ENCODE assay signal across 12 cellular contexts in genomic region chr3:23341147-23341838, GRCh38.
DNase-seq lines count a peak whose midpoint lies in the region; ATAC-seq and TF ChIP-seq lines count a peak whose summit lies in the region.
"Had no signal": no experiment of that assay in that cellular context is flagged by ENCODE, and none has a peak within 500 bp of the region (broad histone marks: within the 10 kb centered on the region; RNA-seq: fewer than 3 reads in every experiment).

No MANE protein-coding gene starts in this region.

- H3K36me3 Mint-ChIP-seq in activated T-cell treated with anti-CD3 and anti-CD28 coated beads, Interleukin-2, amount 50 U/mL, for 4 hours (ENCODE audit: insufficient read depth) = no peaks in the 10 kb centered on the region
- H3K36me3 Mint-ChIP-seq in endothelial cell (ENCODE audit: low read depth, unreplicated experiment) = no peaks in the 10 kb centered on the region

- no peak overlapping the region for H3K9ac ChIP-seq in GM23248

- peaks cover 6% of the 10 kb centered on the region; the same call in 1 of the 2 replicates for H4K20me1 ChIP-seq in GM23248 (ENCODE audit: insufficient read depth)

- no peaks in the 10 kb centered on the region for H3K27me3 Mint-ChIP-seq in activated T-cell treated with anti-CD3 and anti-CD28 coated beads, Interleukin-2, amount 50 U/mL, for 4 hours (ENCODE audit: low read depth)
- no peaks in the 10 kb centered on the region for H3K27me3 Mint-ChIP-seq in endothelial cell (ENCODE audit: unreplicated experiment)

- no peak overlapping the region for H3K27ac Mint-ChIP-seq in endothelial cell (ENCODE audit: unreplicated experiment)

- no peak overlapping the region for H3K4me3 Mint-ChIP-seq in activated T-cell treated with anti-CD3 and anti-CD28 coated beads, Interleukin-2, amount 50 U/mL, for 4 hours
- H3K4me3 Mint-ChIP-seq in endothelial cell (ENCODE audit: unreplicated experiment) = no peak overlapping the region

- H3K9me3 ChIP-seq in GM23248 (ENCODE audit: low read depth) = no peaks in the 10 kb centered on the region
- H3K9me3 ChIP-seq: Peyer's patch had no signal

- H3K9me2 ChIP-seq in GM23248 (ENCODE audit: insufficient read depth) = no peaks in the 10 kb centered on the region

- no peaks in the 10 kb centered on the region for H3K4me1 ChIP-seq in GM23248 (ENCODE audit: insufficient read depth)
- H3K4me1 ChIP-seq: Peyer's patch had no signal

- H3K27ac ChIP-seq in GM23248 = no peak overlapping the region
- H3K27ac ChIP-seq: Peyer's patch had no signal

- no peak for TF ChIP-seq CTCF in GM20000 (IDR thresholded peaks at IDR 0.05; ENCODE audit: extremely low read depth, missing control alignments)
- no peak for TF ChIP-seq CTCF in endothelial cell (IDR thresholded peaks at IDR 0.05; ENCODE audit: unreplicated experiment)

- WGBS in GM23248 (ENCODE audit: low coverage in 1 of 2, low lambda C conversion rate in 2 of 2, missing lambda C conversion rate in 2 of 2), 2 experiments = 25 to 40% methylated on average over 1 of the region's 1 CpG

- H2AFZ ChIP-seq in GM23248 = no peak overlapping the region

- ATAC-seq in GM18499 (IDR thresholded peaks at IDR 0.05; ENCODE audit: insufficient read depth, unreplicated experiment) = peak; percentile 64
- peak; percentile 62 for ATAC-seq in HG03064 (IDR thresholded peaks at IDR 0.05; ENCODE audit: low read depth, unreplicated experiment)
- no peak for ATAC-seq in activated T-cell treated with anti-CD3 and anti-CD28 coated beads, Interleukin-2, amount 50 U/mL, for 4 hours
- ATAC-seq: left cardiac atrium had no signal

- DNase-seq in GM20000 (ENCODE audit: low spot score) = peak; percentile 10
- peak; percentile 10 to 75 for DNase-seq in NOMO-1 (lab: John Stamatoyannopoulos, UW; ENCODE audit: unreplicated experiment in 2 of 2)
- no peak for DNase-seq in SW480 (ENCODE audit: low spot score)
- no peak for DNase-seq in GM23248
- no peak for DNase-seq in activated T-cell treated with anti-CD3 and anti-CD28 coated beads, Interleukin-2, amount 50 U/mL, for 4 hours
- DNase-seq in endothelial cell (ENCODE audit: low spot score) = no peak
- DNase-seq: activated gamma-delta T cell, left cardiac atrium, NCI-H1105, Peyer's patch had no signal

- H3K27me3 ChIP-seq in GM23248 (replicated peaks; ENCODE audit: insufficient read depth) = no peaks in the 10 kb centered on the region
- H3K27me3 ChIP-seq: Peyer's patch had no signal

- no peak overlapping the region for H3K4me3 ChIP-seq in GM23248
- H3K4me3 ChIP-seq: Peyer's patch had no signal

- H3F3A ChIP-seq in GM23248 (ENCODE audit: insufficient read depth) = no peaks in the 10 kb centered on the region

- no peak overlapping the region for H3K4me2 ChIP-seq in GM23248 (ENCODE audit: unreplicated experiment)

- H3K4me1 Mint-ChIP-seq in activated T-cell treated with anti-CD3 and anti-CD28 coated beads, Interleukin-2, amount 50 U/mL, for 4 hours (ENCODE audit: low read depth) = peaks cover 8% of the 10 kb centered on the region
- H3K4me1 Mint-ChIP-seq in endothelial cell (ENCODE audit: unreplicated experiment) = peaks cover 6% of the 10 kb centered on the region

- H3K36me3 ChIP-seq in GM23248 (ENCODE audit: low read depth) = no peaks in the 10 kb centered on the region
- H3K36me3 ChIP-seq: Peyer's patch had no signal

- H3K9me3 Mint-ChIP-seq in activated T-cell treated with anti-CD3 and anti-CD28 coated beads, Interleukin-2, amount 50 U/mL, for 4 hours = no peaks in the 10 kb centered on the region
- H3K9me3 Mint-ChIP-seq in endothelial cell (ENCODE audit: unreplicated experiment) = no peaks in the 10 kb centered on the region

- in situ Hi-C loops in GM23248 (cut with MboI) = no loop called here

- H3K79me2 ChIP-seq in GM23248 (ENCODE audit: insufficient read depth) = peaks cover 26% of the 10 kb centered on the region

Comparison
In these comparisons a context has a peak if more than half of its experiments do, and no peak if none do; other contexts are left out.
1. ATAC-seq: peak in GM18499 (single experiment) and HG03064 (single experiment); none in activated T-cell treated with anti-CD3 and anti-CD28 coated beads, Interleukin-2, amount 50 U/mL, for 4 hours (0 of 2).
2. DNase-seq: peak in GM20000 (single experiment) and NOMO-1 (2 of 2); none in SW480 (single experiment), GM23248 (single experiment), activated T-cell treated with anti-CD3 and anti-CD28 coated beads, Interleukin-2, amount 50 U/mL, for 4 hours (single experiment) and endothelial cell (single experiment).